26 cellular contexts compared by ENCODE assay signal in the genomic region with DNA sequence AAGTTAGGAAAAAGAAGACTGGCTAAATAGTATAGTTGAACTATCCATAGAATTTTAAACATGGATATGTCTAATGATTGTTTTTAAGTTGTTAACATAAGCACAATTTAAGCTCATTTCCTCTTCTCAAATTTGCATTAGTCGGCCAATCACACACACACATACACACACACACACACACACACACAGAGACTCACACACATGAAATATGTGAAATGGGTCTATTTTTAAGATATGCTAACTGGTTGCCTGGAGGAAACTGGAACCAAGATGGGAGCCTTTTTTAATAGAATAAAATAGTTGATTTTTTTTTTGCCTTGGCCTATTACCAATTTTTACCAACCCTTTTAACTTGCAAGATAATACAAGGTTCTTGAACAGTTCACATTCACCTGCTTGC. TPM values are rescaled to one million over a fixed set of nuclear protein-coding genes. Genes with fewer than 3 reads are reported as not detected.
A peak's percentile ranks its signal among the peaks of the same experiment; 100 is the strongest.
DNase-seq lines count a peak whose midpoint lies in the region; ATAC-seq and TF ChIP-seq lines count a peak whose summit lies in the region.
"Had no signal": no experiment of that assay in that cellular context is flagged by ENCODE, and none has a peak within 500 bp of the region (broad histone marks: within the 10 kb centered on the region; RNA-seq: fewer than 3 reads in every experiment).

No MANE protein-coding gene starts in this region.

- no peak overlapping the region for H2BK15ac ChIP-seq in IMR-90 (ENCODE audit: low read depth, low read length)

- H3K23ac ChIP-seq in IMR-90 (ENCODE audit: low read depth, low read length): no peak overlapping the region

- no peak overlapping the region for H3K56ac ChIP-seq in IMR-90 (ENCODE audit: extremely low read depth, insufficient read depth, low read length)

- H3K9me3 ChIP-seq in IMR-90 (ENCODE audit: control insufficient read depth, insufficient read depth, low read length) (no peaks in the 10 kb centered on the region), psoas muscle (no peaks in the 10 kb centered on the region)
- H3K9me3 ChIP-seq: BE2C, BLaER1 had no signal

- no peaks in the 10 kb centered on the region for H4K20me1 ChIP-seq in IMR-90 (ENCODE audit: insufficient read depth, low read length)

- H3K4me2 ChIP-seq in IMR-90 (ENCODE audit: low read depth, low read length): no peak overlapping the region
- H3K4me2 ChIP-seq: BLaER1 had no signal

- H3K4me3 ChIP-seq in IMR-90 (ENCODE audit: insufficient read depth, low read depth, low read length) (no peak overlapping the region), psoas muscle (no peak overlapping the region)
- H3K4me3 ChIP-seq: BLaER1, GM12878 had no signal

- WGBS in IMR-90 (ENCODE audit: extremely low coverage in 2 of 2, insufficient read length in 1 of 2), 2 experiments: no CpG with 5 or more reads among the region's 1 CpG
- WGBS in psoas muscle, 3 donors: 81 to 100% (median 85%) methylated on average over 1 of the region's 1 CpG

- H3K14ac ChIP-seq in IMR-90 (replicated peaks; ENCODE audit: low read depth, low read length): no peak overlapping the region

- H3K36me3 ChIP-seq in IMR-90 (ENCODE audit: control insufficient read depth, insufficient read depth, low read length) (peaks cover 38% of the 10 kb centered on the region), psoas muscle (ENCODE audit: insufficient read depth in 1 of 2, low read depth in 1 of 2) (peaks cover 12 to 65% of the 10 kb centered on the region in 2 donors)
- H3K36me3 ChIP-seq: BE2C had no signal

- in situ Hi-C loops in IMR-90 (cut with MboI; ENCODE audit: low sequenced_read_pairs): no loop called here

- no peak for TF ChIP-seq RAD21 in IMR-90 (IDR thresholded peaks at IDR 0.05; ENCODE audit: low read length)

- intact Hi-C loops in IMR-90 (cut with micrococcal nuclease) (no loop called here), psoas muscle (cut with DNase I) (no loop called here)

- peak overlapping the region; percentile 18 for H3K27ac Mint-ChIP-seq in activated CD8-positive, alpha-beta memory T cell treated with anti-CD3 and anti-CD28 coated beads, Interleukin-2, amount 10 ng/mL, durations not matched to agents 7 days and 5 days
- H3K27ac Mint-ChIP-seq: CD14-positive monocyte; CD4-positive, alpha-beta memory T cell; CD4-positive, CD25-positive, alpha-beta regulatory T cell; CD8-positive, alpha-beta memory T cell had no signal

- H3K18ac ChIP-seq in IMR-90 (ENCODE audit: low read depth, low read length): no peak overlapping the region

- no TSS peak for BruUV-seq in IMR-90 (replicated peaks; lab: Mats Ljungman, UMichigan)

- H3K27me3 Mint-ChIP-seq in activated CD8-positive, alpha-beta memory T cell treated with anti-CD3 and anti-CD28 coated beads, Interleukin-2, amount 10 ng/mL, durations not matched to agents 7 days and 5 days: no peaks in the 10 kb centered on the region
- H3K27me3 Mint-ChIP-seq: CD4-positive, alpha-beta memory T cell; CD8-positive, alpha-beta memory T cell had no signal

- no peak overlapping the region for H4K8ac ChIP-seq in IMR-90 (ENCODE audit: low read depth in 2 of 2, low read length in 2 of 2)

- no peak overlapping the region for H3K4me3 Mint-ChIP-seq in activated CD8-positive, alpha-beta memory T cell treated with anti-CD3 and anti-CD28 coated beads, Interleukin-2, amount 10 ng/mL, durations not matched to agents 7 days and 5 days
- H3K4me3 Mint-ChIP-seq: CD14-positive monocyte; CD4-positive, alpha-beta memory T cell; CD4-positive, CD25-positive, alpha-beta regulatory T cell; CD8-positive, alpha-beta memory T cell had no signal

- no peak overlapping the region for H3K9ac ChIP-seq in IMR-90 (ENCODE audit: low read depth, low read length)
- H3K9ac ChIP-seq: BLaER1 had no signal

- H3K27ac ChIP-seq in IMR-90 (ENCODE audit: insufficient read depth, low read length) (no peak overlapping the region), psoas muscle (peak overlapping the region; percentile 5)
- H3K27ac ChIP-seq: 22Rv1, BLaER1 had no signal

- no peak overlapping the region for H4K5ac ChIP-seq in IMR-90 (ENCODE audit: low read depth, low read length)

- H2AFZ ChIP-seq in IMR-90 (replicated peaks; ENCODE audit: low read length, poor library complexity): no peak overlapping the region

- dilution Hi-C loops in IMR-90 (cut with HindIII; ENCODE audit: low sequenced_read_pairs, unreplicated experiment): no loop called here

- H2BK5ac ChIP-seq in IMR-90 (ENCODE audit: low read depth, low read length, poor library complexity, severe bottlenecking): no peak overlapping the region

- DNase-seq in activated CD8-positive, alpha-beta memory T cell treated with anti-CD3 and anti-CD28 coated beads, Interleukin-2, amount 10 ng/mL, durations not matched to agents 7 days and 5 days: no peak
- DNase-seq in activated CD8-positive, alpha-beta memory T cell treated with anti-CD3 and anti-CD28 coated beads for 24 hours: no peak
- DNase-seq in IMR-90 (no peak), psoas muscle (no peak), NK-92 (lab: John Stamatoyannopoulos, UW; ENCODE audit: unreplicated experiment) (no peak), SIG-M5 treated with dmso at 0.1 percent for 504 hours (lab: John Stamatoyannopoulos, UW; ENCODE audit: unreplicated experiment) (no peak), medulla oblongata (ENCODE audit: extremely low spot score) (no peak)
- DNase-seq: ACHN; BE2C; C1 segment of cervical spinal cord; CD4-positive, alpha-beta memory T cell; CD4-positive, CD25-positive, alpha-beta regulatory T cell; CD8-positive, alpha-beta memory T cell; COR-L47; DMS 273 treated with DMSO at 0.1 percent for 48 hours; DMS153; DMS53; DMS79; DND-41; EL; GDM1 had no signal

- no peak overlapping the region for H2AK5ac ChIP-seq in IMR-90 (ENCODE audit: low read depth, low read length)

- no peak overlapping the region for H2BK20ac ChIP-seq in IMR-90 (ENCODE audit: low read depth, low read length)

- no peak overlapping the region for H3K4ac ChIP-seq in IMR-90 (ENCODE audit: low read depth, low read length)

- POLR2A ChIA-PET in IMR-90 (lab: Charles Lee; ENCODE audit: unreplicated experiment): no interaction called here

- peaks cover 27% of the 10 kb centered on the region for H3K4me1 Mint-ChIP-seq in activated CD8-positive, alpha-beta memory T cell treated with anti-CD3 and anti-CD28 coated beads, Interleukin-2, amount 10 ng/mL, durations not matched to agents 7 days and 5 days
- H3K4me1 Mint-ChIP-seq: CD14-positive monocyte had no signal

- no peaks in the 10 kb centered on the region for H3K4me1 ChIP-seq in IMR-90 (ENCODE audit: control insufficient read depth, insufficient read depth, low read length)
- H3K4me1 ChIP-seq in psoas muscle: peaks cover 4% of the 10 kb centered on the region
- H3K4me1 ChIP-seq: BE2C, BLaER1 had no signal

- H3K36me3 Mint-ChIP-seq in activated CD8-positive, alpha-beta memory T cell treated with anti-CD3 and anti-CD28 coated beads, Interleukin-2, amount 10 ng/mL, durations not matched to agents 7 days and 5 days: peaks cover 61% of the 10 kb centered on the region
- H3K36me3 Mint-ChIP-seq: CD4-positive, alpha-beta memory T cell; CD4-positive, CD25-positive, alpha-beta regulatory T cell had no signal

- ATAC-seq in activated CD8-positive, alpha-beta memory T cell treated with anti-CD3 and anti-CD28 coated beads, Interleukin-2, amount 10 ng/mL, durations not matched to agents 7 days and 5 days: no peak
- ATAC-seq in IMR-90 (ENCODE audit: low read depth) (no peak), psoas muscle (no peak)
- ATAC-seq: GM12878 had no signal

- TF ChIP-seq POLR2A in IMR-90 (IDR thresholded peaks at IDR 0.05; ENCODE audit: low read depth, low read length): peak; percentile 47; the same call in 1 of the 2 replicates

- no peaks in the 10 kb centered on the region for H3K9me3 Mint-ChIP-seq in activated CD8-positive, alpha-beta memory T cell treated with anti-CD3 and anti-CD28 coated beads, Interleukin-2, amount 10 ng/mL, durations not matched to agents 7 days and 5 days (ENCODE audit: low read depth)
- H3K9me3 Mint-ChIP-seq: CD4-positive, alpha-beta memory T cell; CD8-positive, alpha-beta memory T cell had no signal

- H2BK120ac ChIP-seq in IMR-90 (ENCODE audit: low read depth, low read length): no peak overlapping the region

- no peaks in the 10 kb centered on the region; the same call in 1 of the 2 replicates for H3K9me1 ChIP-seq in IMR-90 (ENCODE audit: insufficient read depth, low read length)

- TF ChIP-seq CTCF in IMR-90 (conservative IDR thresholded peaks at IDR 0.05; ENCODE audit: low read depth, low read length): no peak
- TF ChIP-seq CTCF in psoas muscle (IDR thresholded peaks at IDR 0.05): no peak

- CTCF ChIA-PET in activated CD8-positive, alpha-beta memory T cell treated with anti-CD3 and anti-CD28 coated beads, Interleukin-2, amount 10 ng/mL, durations not matched to agents 7 days and 5 days (lab: Charles Lee): interaction anchor here (1.5 kb wide), 1 partner anchor 23 kb away, joined by 3 read pairs; no protein-coding TSS in a partner anchor
- CTCF ChIA-PET in IMR-90 (lab: Yijun Ruan, JAX): interaction anchor here (1.2 kb wide), 1 partner anchor 53 kb away, joined by 3 read pairs; no protein-coding TSS in a partner anchor

- H3K27me3 ChIP-seq in IMR-90 (ENCODE audit: control insufficient read depth, insufficient read depth, low read length) (no peaks in the 10 kb centered on the region), psoas muscle (ENCODE audit: insufficient read depth in 3 of 3, low read length in 2 of 3) (no peaks in the 10 kb centered on the region)
- H3K27me3 ChIP-seq: BLaER1 had no signal

- no peak overlapping the region for H2AK9ac ChIP-seq in IMR-90 (replicated peaks; ENCODE audit: low read depth, low read length, poor library complexity)

- H4K91ac ChIP-seq in IMR-90 (ENCODE audit: insufficient read depth, low read depth, low read length): no peak overlapping the region

- no peaks in the 10 kb centered on the region; a peak in 1 of 4 replicates for H3K79me1 ChIP-seq in IMR-90 (ENCODE audit: low read depth in 1 of 2, low read length in 2 of 2)

RNA-seq across cellular contexts. Expression of gene STYK1, which starts 24.0 kb away (rescaled TPM):
- 10 to 100 TPM in 1 of 2 experiments, 1 to 10 TPM in 1; 8.4 to 16.1 TPM for total RNA-seq in activated CD8-positive, alpha-beta memory T cell treated with anti-CD3 and anti-CD28 coated beads, Interleukin-2, amount 10 ng/mL, durations not matched to agents 7 days and 5 days
- total RNA-seq in IMR-90 (2012; rRNA removed) (0.72 and 1.1 TPM in 2 replicates), psoas muscle (under 1 TPM in 3 of 4 donors, not detected in 1; 0.06 to 0.18 (median 0.09) TPM)
- polyA plus RNA-seq in IMR-90 (2012; rRNA removed) (0.34 and 0.36 TPM in 2 replicates), psoas muscle (under 1 TPM in 2 of 3 donors, not detected in 1; 0.03 to 0.29 TPM)
- polyA plus RNA-seq in IMR-90 (2012; cell fraction: cytosol; rRNA removed): 0.15 and 0.21 TPM in 2 replicates
- polyA plus RNA-seq in IMR-90 (2012; cell fraction: nucleus; rRNA removed; ENCODE audit: low replicate concordance): 0.18 and 0.36 TPM in 2 replicates
- total RNA-seq: CD4-positive, alpha-beta memory T cell; CD4-positive, CD25-positive, alpha-beta regulatory T cell; G401 had no signal
- polyA plus RNA-seq: CD14-positive monocyte; CD4-positive, alpha-beta memory T cell; CD4-positive, CD25-positive, alpha-beta regulatory T cell had no signal

RNA-seq across cellular contexts. Expression of gene YBX3, which starts 25.3 kb away (rescaled TPM):
- 100 to 1,000 TPM; 122 to 139 TPM for total RNA-seq in activated CD8-positive, alpha-beta memory T cell treated with anti-CD3 and anti-CD28 coated beads, Interleukin-2, amount 10 ng/mL, durations not matched to agents 7 days and 5 days
- total RNA-seq in IMR-90 (2012; rRNA removed) (33.7 and 60.8 TPM in 2 replicates), psoas muscle (1,000 to 10,000 TPM; 3,022 to 5,174 (median 4,517) TPM)
- polyA plus RNA-seq in IMR-90 (2012; rRNA removed) (131 and 132 TPM in 2 replicates), psoas muscle (1,000 to 10,000 TPM; 2,735 to 6,125 (median 4,885) TPM)
- 188 and 191 TPM in 2 replicates for polyA plus RNA-seq in IMR-90 (2012; cell fraction: cytosol; rRNA removed)
- polyA plus RNA-seq in IMR-90 (2012; cell fraction: nucleus; rRNA removed; ENCODE audit: low replicate concordance): 232 and 587 TPM in 2 replicates

Comparison
In these comparisons a context has a peak if more than half of its experiments do, and no peak if none do; other contexts are left out.
1. RNA of gene YBX3, which starts 25.3 kb away (total RNA-seq): 3,022 to 5,174 TPM in psoas muscle; 122 to 139 TPM in activated CD8-positive, alpha-beta memory T cell treated with anti-CD3 and anti-CD28 coated beads, Interleukin-2, amount 10 ng/mL, durations not matched to agents 7 days and 5 days and 33.7 to 60.8 TPM in IMR-90; every median in the first group is over 10 times any median in the second.